Comparison of ENCODE assay signal across 16 cellular contexts in the genomic region with DNA sequence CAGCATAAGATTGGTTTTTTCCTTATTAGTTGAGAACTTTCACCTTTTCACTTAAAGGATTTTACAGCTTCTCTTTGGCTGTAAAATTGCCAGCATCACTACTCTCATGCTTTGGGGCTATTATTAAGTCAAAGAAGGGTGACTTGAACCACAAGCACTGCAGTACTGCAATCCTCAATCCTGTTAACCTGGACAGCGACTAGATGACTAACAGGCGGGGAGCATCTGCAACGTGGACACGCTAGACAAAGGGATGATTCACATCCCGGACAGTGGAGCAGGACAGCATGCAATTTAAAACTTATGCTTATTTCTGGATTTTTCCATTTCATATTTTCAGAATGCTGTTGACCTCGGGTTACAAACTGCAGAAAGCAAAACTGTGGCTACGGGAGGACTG. TPM values are rescaled to one million over a fixed set of nuclear protein-coding genes. Genes with fewer than 3 reads are reported as not detected.
DNase-seq lines count a peak whose midpoint lies in the region; ATAC-seq and TF ChIP-seq lines count a peak whose summit lies in the region.
"Had no signal": no experiment of that assay in that cellular context is flagged by ENCODE, and none has a peak within 500 bp of the region (broad histone marks: within the 10 kb centered on the region; RNA-seq: fewer than 3 reads in every experiment).

No MANE protein-coding gene starts in this region.

- H3K27me3 ChIP-seq in neural progenitor cell (no peaks in the 10 kb centered on the region), body of pancreas (no peaks in the 10 kb centered on the region)
- H3K27me3 ChIP-seq: gastroesophageal sphincter, right atrium auricular region had no signal

- H3K36me3 ChIP-seq in neural progenitor cell: no peaks in the 10 kb centered on the region
- H3K36me3 ChIP-seq in body of pancreas (replicated peaks in 1 of 2; ENCODE audit: insufficient read depth in 1 of 2, low read depth in 2 of 2): peaks cover 0 to 1% of the 10 kb centered on the region in 2 donors

- TF ChIP-seq CTCF in epithelial cell of esophagus (IDR thresholded peaks at IDR 0.05; ENCODE audit: insufficient read depth, low read depth, low read length, missing control alignments) (no peak), neural progenitor cell (IDR thresholded peaks at IDR 0.05) (no peak), body of pancreas (IDR thresholded peaks at IDR 0.05) (no peak)

- no peak overlapping the region for H3K4me2 ChIP-seq in neural progenitor cell

- H3K27ac ChIP-seq in neural progenitor cell: no peak overlapping the region
- H3K27ac ChIP-seq in body of pancreas: no peak overlapping the region
- H3K27ac ChIP-seq: gastroesophageal sphincter, right atrium auricular region had no signal

- H4K20me1 ChIP-seq in neural progenitor cell (ENCODE audit: low read depth): peaks cover 5% of the 10 kb centered on the region

- peaks cover 9% of the 10 kb centered on the region for H3K4me1 ChIP-seq in neural progenitor cell
- peaks cover 37% of the 10 kb centered on the region for H3K4me1 ChIP-seq in body of pancreas
- H3K4me1 ChIP-seq: gastroesophageal sphincter, right atrium auricular region had no signal

- no peak overlapping the region for H3K9ac ChIP-seq in neural progenitor cell

- H3K27me3 Mint-ChIP-seq in neural progenitor cell (ENCODE audit: insufficient read depth, low read depth): no peaks in the 10 kb centered on the region
- H3K27me3 Mint-ChIP-seq: stimulated activated naive CD8-positive, alpha-beta T cell treated with anti-CD3 and anti-CD28 coated beads, Interleukin-15, amount 100 ng/mL, for 72 hours had no signal

- intact Hi-C loops in body of pancreas (cut with DNase I): no loop called here

- H3K9me3 ChIP-seq in neural progenitor cell (ENCODE audit: low read depth) (no peaks in the 10 kb centered on the region), body of pancreas (no peaks in the 10 kb centered on the region)
- H3K9me3 ChIP-seq: gastroesophageal sphincter, right atrium auricular region had no signal

- 92 to 94% methylated on average over 7 of the region's 7 CpGs for WGBS in body of pancreas, 2 donors

- no peak for TF ChIP-seq POLR2A in body of pancreas (IDR thresholded peaks at IDR 0.05)

- peak overlapping the region; percentile 19 for H3K27ac Mint-ChIP-seq in neural progenitor cell
- H3K27ac Mint-ChIP-seq: H9; immature natural killer cell; stimulated activated naive CD8-positive, alpha-beta T cell treated with anti-CD3 and anti-CD28 coated beads, Interleukin-15, amount 100 ng/mL, for 72 hours had no signal

- H3K9me3 Mint-ChIP-seq in neural progenitor cell: no peaks in the 10 kb centered on the region
- H3K9me3 Mint-ChIP-seq: H9; immature natural killer cell; stimulated activated naive CD8-positive, alpha-beta T cell treated with anti-CD3 and anti-CD28 coated beads, Interleukin-15, amount 100 ng/mL, for 72 hours had no signal

- H3K36me3 Mint-ChIP-seq in neural progenitor cell: peaks cover 11% of the 10 kb centered on the region

- peak; percentile 33 for DNase-seq in Daoy (ENCODE audit: low read depth)
- peak; percentile 75 for DNase-seq in epithelial cell of esophagus (ENCODE audit: low read depth)
- DNase-seq in neural progenitor cell (ENCODE audit: low spot score): no peak
- DNase-seq in body of pancreas: no peak
- DNase-seq in COR-L47 (lab: John Stamatoyannopoulos, UW): no peak
- no peak for DNase-seq in HuH-7.5 (ENCODE audit: low spot score)
- DNase-seq: activated CD4-positive, alpha-beta T cell treated with anti-CD3 and anti-CD28 coated beads for 1 hour; activated T-cell treated with anti-CD3 and anti-CD28 coated beads, Interleukin-2, amount 50 U/mL, for 1 hour; H9; immature natural killer cell; NCI-H1105 treated with DMSO at 0.1 percent for 48 hours; stimulated activated naive CD8-positive, alpha-beta T cell treated with anti-CD3 and anti-CD28 coated beads, Interleukin-15, amount 100 ng/mL, for 72 hours had no signal

- H2AFZ ChIP-seq in neural progenitor cell (replicated peaks): no peak overlapping the region

- no peaks in the 10 kb centered on the region for H3K4me1 Mint-ChIP-seq in neural progenitor cell
- H3K4me1 Mint-ChIP-seq: immature natural killer cell had no signal

- no peaks in the 10 kb centered on the region for H3K79me2 ChIP-seq in neural progenitor cell (ENCODE audit: low read depth)

- H3F3A ChIP-seq in neural progenitor cell (ENCODE audit: low read depth): no peaks in the 10 kb centered on the region

- H3K4me3 ChIP-seq in epithelial cell of esophagus (ENCODE audit: low read length) (no peak overlapping the region), neural progenitor cell (no peak overlapping the region), body of pancreas (no peak overlapping the region)
- H3K4me3 ChIP-seq: gastroesophageal sphincter, right atrium auricular region had no signal

- ATAC-seq in HG03025 (IDR thresholded peaks at IDR 0.05; ENCODE audit: low FRiP score, unreplicated experiment) (no peak), body of pancreas (no peak)
- ATAC-seq: gastroesophageal sphincter; stimulated activated naive CD8-positive, alpha-beta T cell treated with anti-CD3 and anti-CD28 coated beads, Interleukin-15, amount 100 ng/mL, for 72 hours had no signal

- no peak overlapping the region for H3K4me3 Mint-ChIP-seq in neural progenitor cell
- H3K4me3 Mint-ChIP-seq: H9; immature natural killer cell; stimulated activated naive CD8-positive, alpha-beta T cell treated with anti-CD3 and anti-CD28 coated beads, Interleukin-15, amount 100 ng/mL, for 72 hours had no signal

TF ChIP-seq in PFSK-1, 5 proteins besides CTCF, POLR2A, EP300 and RAD21:
- no peak for TF ChIP-seq TAF1 (IDR thresholded peaks at IDR 0.05; ENCODE audit: borderline replicate concordance, insufficient read depth, low read length)
- TF ChIP-seq SIN3A (IDR thresholded peaks at IDR 0.05; ENCODE audit: borderline replicate concordance, insufficient read depth, low read length): no peak
- peak; percentile 62 to 86; a peak in 3 of 4 replicates for TF ChIP-seq REST (IDR thresholded peaks at IDR 0.05; ENCODE audit: insufficient read depth in 1 of 2, low read depth in 2 of 2, low read length in 2 of 2)
- no peak for TF ChIP-seq POLR2AphosphoS5 (IDR thresholded peaks at IDR 0.05; ENCODE audit: low read depth, low read length)
- TF ChIP-seq FOXP2 (optimal IDR thresholded peaks at IDR 0.05; ENCODE audit: borderline replicate concordance, extremely low read depth, extremely low read length, insufficient read depth): no peak

RNA-seq across cellular contexts. Expression of gene ARV1, which starts 8.1 kb away (rescaled TPM):
- 37.6 and 43.3 TPM in 2 replicates for total RNA-seq in Daoy (2014; rRNA removed; shearing (Covaris generic))
- polyA plus RNA-seq in PFSK-1 (2012; ENCODE audit: insufficient read length, low read depth): 12.5 TPM
- total RNA-seq in neural progenitor cell (ENCODE audit: low replicate concordance) (18.4 and 23.3 TPM in 2 replicates), body of pancreas (10 to 100 TPM; 11.5 to 23.6 TPM)

RNA-seq across cellular contexts. Expression of gene TTC13, which starts 8.3 kb away (rescaled TPM):
- total RNA-seq in Daoy (2014; rRNA removed; shearing (Covaris generic)): 19.9 and 22.6 TPM in 2 replicates
- 5.8 TPM for polyA plus RNA-seq in PFSK-1 (2012; ENCODE audit: insufficient read length, low read depth)
- total RNA-seq in neural progenitor cell (ENCODE audit: low replicate concordance) (20.8 and 23.0 TPM in 2 replicates), body of pancreas (10 to 100 TPM; 18.2 to 24.4 TPM)

RNA-seq across cellular contexts. Expression of gene FAM89A, which starts 53.1 kb away (rescaled TPM):
- total RNA-seq in Daoy (2014; rRNA removed; shearing (Covaris generic)): 6.9 and 10.6 TPM in 2 replicates
- 2.7 TPM for polyA plus RNA-seq in PFSK-1 (2012; ENCODE audit: insufficient read length, low read depth)
- total RNA-seq in neural progenitor cell (ENCODE audit: low replicate concordance) (1.9 and 2.1 TPM in 2 replicates), body of pancreas (10 to 100 TPM; 14.3 to 35.3 TPM)

Comparison
In these comparisons a context has a peak if more than half of its experiments do, and no peak if none do; other contexts are left out.
1. DNase-seq: peak in Daoy (single experiment) and epithelial cell of esophagus (single experiment); none in neural progenitor cell (single experiment), body of pancreas (0 of 4), COR-L47 (single experiment) and HuH-7.5 (single experiment).